Comparison of ENCODE assay signal across 7 cellular contexts in the genomic region with DNA sequence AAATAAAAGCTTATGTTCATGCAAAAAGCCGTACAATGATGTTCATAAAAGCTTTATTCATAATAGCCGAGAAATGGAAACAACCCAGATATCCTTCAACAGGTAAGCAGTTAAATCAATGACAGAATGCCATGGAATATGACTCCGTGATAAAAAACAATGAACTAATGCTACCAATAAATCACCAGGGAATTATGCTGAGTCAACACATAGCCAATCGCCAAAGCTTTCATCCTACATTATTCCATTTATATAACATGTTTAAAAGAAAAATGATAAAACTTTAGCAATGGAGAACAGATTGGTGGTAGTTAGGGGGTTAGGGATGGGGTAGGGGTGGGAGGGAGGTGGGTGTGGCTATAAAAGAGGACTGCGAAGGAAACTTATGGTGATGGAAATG.
"Had no signal": no experiment of that assay in that cellular context is flagged by ENCODE, and none has a peak within 500 bp of the region (broad histone marks: within the 10 kb centered on the region; RNA-seq: fewer than 3 reads in every experiment).

No MANE protein-coding gene starts in this region.

- H3K27ac Mint-ChIP-seq: H9, IgD-negative memory B cell had no signal

- H3K4me1 Mint-ChIP-seq: IgD-negative memory B cell had no signal

- H3K4me3 ChIP-seq: GM23248 had no signal

- FAIRE-seq: H54 had no signal

- H3K4me3 Mint-ChIP-seq: H9, IgD-negative memory B cell had no signal

- H2AFZ ChIP-seq: GM23248 had no signal

- H3K9ac ChIP-seq: GM23248 had no signal

- H3K36me3 Mint-ChIP-seq: IgD-negative memory B cell had no signal

- DNase-seq: GM23248, GOT3, H9, HCEC 1CT, KG1 had no signal

- H3K27ac ChIP-seq: GM23248 had no signal

- H3K9me3 Mint-ChIP-seq: H9, IgD-negative memory B cell had no signal
